ENCODE assay signal across 11 cellular contexts in genomic region chr18:30533716-30534115, GRCh38.
"Had no signal": no experiment of that assay in that cellular context is flagged by ENCODE, and none has a peak within 500 bp of the region (broad histone marks: within the 10 kb centered on the region; RNA-seq: fewer than 3 reads in every experiment).

No MANE protein-coding gene starts in this region.

- H3K9ac ChIP-seq: GM23248 had no signal

- H3K36me3 ChIP-seq: HAP-1 had no signal

- DNase-seq: GM23248, GOT3, H7, H9, HCEC 1CT, HFFc6 had no signal

- H2AFZ ChIP-seq: GM23248, GM23338 had no signal

- H3K4me3 ChIP-seq: GM23248, GM23338, HAP-1 had no signal

- FAIRE-seq: H1, H54 had no signal

- ATAC-seq: GM23338, HCT116 had no signal

- H3K27ac ChIP-seq: GM23248 had no signal

- H3K4me2 ChIP-seq: GM23338 had no signal

- H3K9me3 ChIP-seq: HAP-1 had no signal
